Comparison of ENCODE assay signal across 1 cellular context in the genomic region with DNA sequence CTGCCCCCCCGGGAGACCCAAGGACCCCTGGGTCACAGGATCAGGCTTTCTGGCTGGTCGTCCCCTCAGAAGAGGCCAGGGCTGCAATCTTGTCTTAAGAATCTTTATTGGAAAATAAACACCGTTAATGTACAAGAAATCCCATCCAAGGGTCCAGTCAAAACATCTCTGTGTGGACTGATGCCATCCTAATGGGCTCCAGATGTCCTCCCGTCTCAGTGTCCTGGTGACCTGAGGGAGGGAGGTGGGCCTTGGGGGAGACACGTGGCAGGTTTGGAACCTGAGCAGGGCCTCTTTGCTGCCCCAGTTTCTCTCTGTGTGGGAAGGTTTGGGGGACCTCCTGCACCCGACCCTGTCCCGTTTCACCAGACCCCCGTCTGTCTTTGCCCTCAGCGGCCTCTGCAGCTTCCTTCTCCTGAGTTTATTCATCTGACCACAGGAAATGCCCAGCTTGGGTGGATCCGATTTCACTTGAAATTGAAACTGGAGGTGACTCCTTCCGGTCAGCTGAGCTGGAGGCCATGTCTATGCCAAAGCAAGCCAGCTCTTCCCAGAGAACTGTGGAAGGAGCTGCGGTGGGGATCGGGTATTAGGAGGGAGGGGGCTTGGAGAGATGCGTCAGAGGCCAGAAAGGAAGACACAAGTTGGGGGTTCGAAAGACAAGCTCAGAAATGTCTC.
TF ChIP-seq lines count a peak whose summit lies in the region.

No MANE protein-coding gene starts in this region.

TF ChIP-seq in K562, 482 proteins besides CTCF, POLR2A, EP300 and RAD21 (continued from another document):
- TF ChIP-seq, protein P1, sequence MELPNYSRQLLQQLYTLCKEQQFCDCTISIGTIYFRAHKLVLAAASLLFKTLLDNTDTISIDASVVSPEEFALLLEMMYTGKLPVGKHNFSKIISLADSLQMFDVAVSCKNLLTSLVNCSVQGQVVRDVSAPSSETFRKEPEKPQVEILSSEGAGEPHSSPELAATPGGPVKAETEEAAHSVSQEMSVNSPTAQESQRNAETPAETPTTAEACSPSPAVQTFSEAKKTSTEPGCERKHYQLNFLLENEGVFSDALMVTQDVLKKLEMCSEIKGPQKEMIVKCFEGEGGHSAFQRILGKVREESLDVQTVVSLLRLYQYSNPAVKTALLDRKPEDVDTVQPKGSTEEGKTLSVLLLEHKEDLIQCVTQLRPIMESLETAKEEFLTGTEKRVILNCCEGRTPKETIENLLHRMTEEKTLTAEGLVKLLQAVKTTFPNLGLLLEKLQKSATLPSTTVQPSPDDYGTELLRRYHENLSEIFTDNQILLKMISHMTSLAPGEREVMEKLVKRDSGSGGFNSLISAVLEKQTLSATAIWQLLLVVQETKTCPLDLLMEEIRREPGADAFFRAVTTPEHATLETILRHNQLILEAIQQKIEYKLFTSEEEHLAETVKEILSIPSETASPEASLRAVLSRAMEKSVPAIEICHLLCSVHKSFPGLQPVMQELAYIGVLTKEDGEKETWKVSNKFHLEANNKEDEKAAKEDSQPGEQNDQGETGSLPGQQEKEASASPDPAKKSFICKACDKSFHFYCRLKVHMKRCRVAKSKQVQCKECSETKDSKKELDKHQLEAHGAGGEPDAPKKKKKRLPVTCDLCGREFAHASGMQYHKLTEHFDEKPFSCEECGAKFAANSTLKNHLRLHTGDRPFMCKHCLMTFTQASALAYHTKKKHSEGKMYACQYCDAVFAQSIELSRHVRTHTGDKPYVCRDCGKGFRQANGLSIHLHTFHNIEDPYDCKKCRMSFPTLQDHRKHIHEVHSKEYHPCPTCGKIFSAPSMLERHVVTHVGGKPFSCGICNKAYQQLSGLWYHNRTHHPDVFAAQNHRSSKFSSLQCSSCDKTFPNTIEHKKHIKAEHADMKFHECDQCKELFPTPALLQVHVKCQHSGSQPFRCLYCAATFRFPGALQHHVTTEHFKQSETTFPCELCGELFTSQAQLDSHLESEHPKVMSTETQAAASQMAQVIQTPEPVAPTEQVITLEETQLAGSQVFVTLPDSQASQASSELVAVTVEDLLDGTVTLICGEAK (IDR thresholded peaks at IDR 0.05) = peak; percentile 52; the same call in 1 of the 2 replicates
- TF ChIP-seq, protein P1 (CRISPR knock-in tag; IDR thresholded peaks at IDR 0.05) = no peak
- TF ChIP-seq HSF4 (CRISPR knock-in tag; IDR thresholded peaks at IDR 0.05; ENCODE audit: borderline replicate concordance) = no peak
- no peak for TF ChIP-seq ZNF696 (CRISPR knock-in tag; conservative IDR thresholded peaks at IDR 0.05)
- TF ChIP-seq, protein P2, sequence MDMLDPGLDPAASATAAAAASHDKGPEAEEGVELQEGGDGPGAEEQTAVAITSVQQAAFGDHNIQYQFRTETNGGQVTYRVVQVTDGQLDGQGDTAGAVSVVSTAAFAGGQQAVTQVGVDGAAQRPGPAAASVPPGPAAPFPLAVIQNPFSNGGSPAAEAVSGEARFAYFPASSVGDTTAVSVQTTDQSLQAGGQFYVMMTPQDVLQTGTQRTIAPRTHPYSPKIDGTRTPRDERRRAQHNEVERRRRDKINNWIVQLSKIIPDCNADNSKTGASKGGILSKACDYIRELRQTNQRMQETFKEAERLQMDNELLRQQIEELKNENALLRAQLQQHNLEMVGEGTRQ (CRISPR knock-in tag; IDR thresholded peaks at IDR 0.05) = 0 out of 2 replicates have a peak, but pooled peaks have one; percentile 23
